6 cellular contexts compared by ENCODE assay signal in genomic region chr16:47974971-47975370, GRCh38.
DNase-seq lines count a peak whose midpoint lies in the region; TF ChIP-seq lines count a peak whose summit lies in the region.
"Not testable (repeated sequence)": the region's sequence is repeated elsewhere in the genome, so short reads cannot be mapped to it uniquely, and the experiment has no call there.

No MANE protein-coding gene starts in this region.

- H3K4me1 Mint-ChIP-seq in osteocyte (ENCODE audit: unreplicated experiment): not testable (repeated sequence)

- CTCF ChIA-PET in mammary epithelial cell (lab: Charles Lee; ENCODE audit: low non-redundant PET): interaction anchor here (0.6 kb wide), 1 partner anchor 1117 kb away, joined by 3 read pairs; no protein-coding TSS in a partner anchor

- not testable (repeated sequence) for DNase-seq in Karpas-422
- peak; percentile 9 for DNase-seq in mammary epithelial cell
- peak; percentile 47 for DNase-seq in epithelial cell of esophagus (ENCODE audit: low read depth)
- peak; percentile 42 for DNase-seq in esophagus muscularis mucosa (ENCODE audit: extremely low spot score)
- DNase-seq in osteocyte (ENCODE audit: extremely low spot score, unreplicated experiment): peak; percentile 77
- peak; percentile 56 for DNase-seq in posterior vena cava (ENCODE audit: low spot score)

- TF ChIP-seq CTCF in mammary epithelial cell (conservative IDR thresholded peaks at IDR 0.05 in 1 of 2, IDR thresholded peaks at IDR 0.05 in 1 of 2; ENCODE audit: extremely low read depth in 1 of 2, insufficient read depth in 1 of 2, low read depth in 1 of 2, low read length in 2 of 2); epithelial cell of esophagus (IDR thresholded peaks at IDR 0.05; ENCODE audit: insufficient read depth, low read depth, low read length, missing control alignments); esophagus muscularis mucosa (IDR thresholded peaks at IDR 0.05); osteocyte (IDR thresholded peaks at IDR 0.05): not testable (repeated sequence)

- dilution Hi-C loops in mammary epithelial cell (cut with HindIII; ENCODE audit: low sequenced_read_pairs): not testable (repeated sequence)

- not testable (repeated sequence) for H3K79me2 ChIP-seq in Karpas-422 (ENCODE audit: low read length); mammary epithelial cell (ENCODE audit: insufficient read depth, low read length)

- intact Hi-C loops in mammary epithelial cell (cut with micrococcal nuclease); esophagus muscularis mucosa (cut with DNase I); posterior vena cava (cut with DNase I): not testable (repeated sequence)

- not testable (repeated sequence) for BruUV-seq in mammary epithelial cell (replicated peaks; lab: Mats Ljungman, UMichigan)

- H4K20me1 ChIP-seq in Karpas-422 (ENCODE audit: insufficient read depth, low read depth, low read length); mammary epithelial cell (ENCODE audit: insufficient read depth, low read length): not testable (repeated sequence)

- not testable (repeated sequence) for H3K9me2 ChIP-seq in Karpas-422 (replicated peaks; ENCODE audit: insufficient read depth, low read length)

- not testable (repeated sequence) for H3K27me3 Mint-ChIP-seq in osteocyte (ENCODE audit: unreplicated experiment)

- not testable (repeated sequence) for TF ChIP-seq EP300 in esophagus muscularis mucosa (IDR thresholded peaks at IDR 0.05)

- peaks cover 53% of the 10 kb centered on the region for H3K4me1 ChIP-seq in Karpas-422 (ENCODE audit: low read length)
- H3K4me1 ChIP-seq in mammary epithelial cell (ENCODE audit: insufficient read depth, low read length); esophagus muscularis mucosa: not testable (repeated sequence)

- H3K36me3 Mint-ChIP-seq in osteocyte (ENCODE audit: unreplicated experiment): not testable (repeated sequence)

- H3K4me2 ChIP-seq in Karpas-422 (ENCODE audit: low read depth, low read length, poor library complexity, severe bottlenecking); mammary epithelial cell (ENCODE audit: insufficient read depth, low read depth, low read length): not testable (repeated sequence)

- not testable (repeated sequence) for H2AFZ ChIP-seq in Karpas-422 (ENCODE audit: low read length); mammary epithelial cell (ENCODE audit: low read depth, low read length)

- WGBS in mammary epithelial cell (ENCODE audit: low coverage, missing lambda C conversion rate): 81% methylated on average over 5 of the region's 5 CpGs
- WGBS in esophagus muscularis mucosa: 95% methylated on average over 5 of the region's 5 CpGs

- H3K27ac ChIP-seq in Karpas-422 (ENCODE audit: low read length): peak overlapping the region; percentile 100; the same call in 1 of the 2 replicates
- H3K27ac ChIP-seq in mammary epithelial cell (ENCODE audit: insufficient read depth, low read depth, low read length); esophagus muscularis mucosa (replicated peaks in 1 of 4): not testable (repeated sequence)

- not testable (repeated sequence) for H3K36me3 ChIP-seq in Karpas-422 (ENCODE audit: insufficient read depth, low read length); mammary epithelial cell (ENCODE audit: insufficient read depth, low read length); esophagus muscularis mucosa

- not testable (repeated sequence) for H3K9me3 ChIP-seq in Karpas-422 (ENCODE audit: low read length); mammary epithelial cell (replicated peaks; ENCODE audit: insufficient read depth, low read length); esophagus muscularis mucosa

- not testable (repeated sequence) for TF ChIP-seq POLR2A in esophagus muscularis mucosa (IDR thresholded peaks at IDR 0.05; ENCODE audit: low read depth)

- H3K4me3 Mint-ChIP-seq in osteocyte (ENCODE audit: unreplicated experiment): not testable (repeated sequence)

- in situ Hi-C loops in mammary epithelial cell (cut with MboI; ENCODE audit: low sequenced_read_pairs in 2 of 2): not testable (repeated sequence)

- not testable (repeated sequence) for H3K4me3 ChIP-seq in Karpas-422 (ENCODE audit: low read length); mammary epithelial cell (replicated peaks in 1 of 3; ENCODE audit: insufficient read depth in 1 of 3, low read depth in 2 of 3, low read length in 3 of 3); epithelial cell of esophagus (ENCODE audit: low read length); esophagus muscularis mucosa

- H3K9me3 Mint-ChIP-seq in osteocyte (ENCODE audit: unreplicated experiment): not testable (repeated sequence)

- H3K9ac ChIP-seq in Karpas-422 (ENCODE audit: low read length); mammary epithelial cell (ENCODE audit: insufficient read depth, low read length): not testable (repeated sequence)

- H3K27me3 ChIP-seq in Karpas-422 (ENCODE audit: low read length); mammary epithelial cell (ENCODE audit: insufficient read depth, low read length); esophagus muscularis mucosa: not testable (repeated sequence)

- H3K27ac Mint-ChIP-seq in osteocyte (ENCODE audit: unreplicated experiment): not testable (repeated sequence)
